1 cellular context compared by ENCODE assay signal in the genomic region with DNA sequence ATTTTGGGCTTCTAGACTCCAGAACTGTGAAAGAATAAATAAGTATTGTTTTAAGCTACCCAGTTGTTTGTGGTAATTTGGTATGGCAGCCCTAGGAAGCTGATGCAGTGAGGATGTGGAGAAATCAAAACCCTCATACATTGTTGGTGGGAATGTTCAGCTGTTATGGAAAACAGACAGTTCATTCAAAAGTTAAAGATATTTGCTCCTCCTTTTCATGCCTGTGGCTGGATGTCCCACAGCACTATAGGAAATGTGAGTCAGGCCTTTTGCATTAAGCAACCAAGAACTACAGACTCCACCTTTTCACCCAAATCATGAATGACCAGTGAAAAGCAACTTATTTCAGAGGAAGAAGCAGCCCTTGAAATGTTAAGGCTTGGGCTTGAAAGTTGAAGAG.
TF ChIP-seq lines count a peak whose summit lies in the region.

No MANE protein-coding gene starts in this region.

TF ChIP-seq in SK-N-SH treated with all-trans-retinoic acid at 6 μM for 48 hours, 23 proteins besides CTCF, POLR2A, EP300 and RAD21 (continued from another document):
- TF ChIP-seq CSRNP3 (CRISPR knock-in tag; IDR thresholded peaks at IDR 0.05) = no peak
- TF ChIP-seq, protein P1, sequence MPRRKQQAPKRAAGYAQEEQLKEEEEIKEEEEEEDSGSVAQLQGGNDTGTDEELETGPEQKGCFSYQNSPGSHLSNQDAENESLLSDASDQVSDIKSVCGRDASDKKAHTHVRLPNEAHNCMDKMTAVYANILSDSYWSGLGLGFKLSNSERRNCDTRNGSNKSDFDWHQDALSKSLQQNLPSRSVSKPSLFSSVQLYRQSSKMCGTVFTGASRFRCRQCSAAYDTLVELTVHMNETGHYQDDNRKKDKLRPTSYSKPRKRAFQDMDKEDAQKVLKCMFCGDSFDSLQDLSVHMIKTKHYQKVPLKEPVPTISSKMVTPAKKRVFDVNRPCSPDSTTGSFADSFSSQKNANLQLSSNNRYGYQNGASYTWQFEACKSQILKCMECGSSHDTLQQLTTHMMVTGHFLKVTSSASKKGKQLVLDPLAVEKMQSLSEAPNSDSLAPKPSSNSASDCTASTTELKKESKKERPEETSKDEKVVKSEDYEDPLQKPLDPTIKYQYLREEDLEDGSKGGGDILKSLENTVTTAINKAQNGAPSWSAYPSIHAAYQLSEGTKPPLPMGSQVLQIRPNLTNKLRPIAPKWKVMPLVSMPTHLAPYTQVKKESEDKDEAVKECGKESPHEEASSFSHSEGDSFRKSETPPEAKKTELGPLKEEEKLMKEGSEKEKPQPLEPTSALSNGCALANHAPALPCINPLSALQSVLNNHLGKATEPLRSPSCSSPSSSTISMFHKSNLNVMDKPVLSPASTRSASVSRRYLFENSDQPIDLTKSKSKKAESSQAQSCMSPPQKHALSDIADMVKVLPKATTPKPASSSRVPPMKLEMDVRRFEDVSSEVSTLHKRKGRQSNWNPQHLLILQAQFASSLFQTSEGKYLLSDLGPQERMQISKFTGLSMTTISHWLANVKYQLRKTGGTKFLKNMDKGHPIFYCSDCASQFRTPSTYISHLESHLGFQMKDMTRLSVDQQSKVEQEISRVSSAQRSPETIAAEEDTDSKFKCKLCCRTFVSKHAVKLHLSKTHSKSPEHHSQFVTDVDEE (CRISPR knock-in tag; IDR thresholded peaks at IDR 0.05) = no peak
- TF ChIP-seq CREB5 (CRISPR knock-in tag; IDR thresholded peaks at IDR 0.05; ENCODE audit: low read depth) = no peak
- no peak for TF ChIP-seq OSR1 (CRISPR knock-in tag; IDR thresholded peaks at IDR 0.05)
- TF ChIP-seq ZNF565 (CRISPR knock-in tag; conservative IDR thresholded peaks at IDR 0.05; ENCODE audit: low read depth) = no peak
- TF ChIP-seq GLIS3 (CRISPR knock-in tag; IDR thresholded peaks at IDR 0.05) = no peak
- TF ChIP-seq TCF4 (CRISPR knock-in tag; IDR thresholded peaks at IDR 0.05; ENCODE audit: borderline replicate concordance) = no peak
- TF ChIP-seq PATZ1 (CRISPR knock-in tag; IDR thresholded peaks at IDR 0.05; ENCODE audit: borderline replicate concordance) = no peak
- TF ChIP-seq BACH2 (CRISPR knock-in tag; IDR thresholded peaks at IDR 0.05; ENCODE audit: borderline replicate concordance) = no peak
- no peak for TF ChIP-seq POU6F1 (CRISPR knock-in tag; IDR thresholded peaks at IDR 0.05; ENCODE audit: borderline replicate concordance, low read depth)
- TF ChIP-seq ESRRG (CRISPR knock-in tag; IDR thresholded peaks at IDR 0.05) = no peak
- TF ChIP-seq ZFP3 (CRISPR knock-in tag; IDR thresholded peaks at IDR 0.05) = no peak
- no peak for TF ChIP-seq ZNF8 (CRISPR knock-in tag; IDR thresholded peaks at IDR 0.05)
